In the genomic region with DNA sequence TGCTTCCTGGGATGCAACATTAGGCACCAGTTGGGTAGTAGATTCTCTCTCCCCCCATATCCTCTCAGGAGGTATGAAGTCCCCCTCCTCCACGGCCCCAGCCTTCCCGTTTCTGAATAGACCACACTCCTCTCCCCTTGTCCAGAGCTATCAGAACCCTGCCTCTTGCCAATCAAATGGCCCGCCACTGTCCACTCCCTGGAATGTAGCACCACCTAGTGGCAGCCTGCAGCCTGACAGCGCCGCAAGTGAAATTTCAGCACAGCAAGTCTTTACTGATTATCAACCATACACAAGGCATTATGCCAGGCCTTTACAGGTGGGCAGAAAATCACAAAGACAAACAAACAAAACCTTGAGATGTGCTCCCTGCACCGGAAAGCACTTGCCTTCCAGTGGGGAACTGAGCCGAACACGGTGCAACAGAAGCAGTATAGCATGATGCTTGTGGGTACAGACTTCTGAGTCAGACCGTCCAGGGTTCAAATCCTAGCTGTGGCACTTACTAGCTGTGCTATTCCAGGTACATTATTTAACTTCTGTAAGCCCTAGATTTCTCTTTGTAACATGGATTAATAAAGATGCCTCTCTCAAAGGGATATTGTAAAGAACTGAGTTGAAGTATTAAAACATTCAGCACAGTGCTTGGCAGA, we compare ENCODE assay signal across 8 cellular contexts.
DNase-seq lines count a peak whose midpoint lies in the region; ATAC-seq and TF ChIP-seq lines count a peak whose summit lies in the region.

No MANE protein-coding gene starts in this region.

- no peaks in the 10 kb centered on the region for H3K9me2 ChIP-seq in GM23338 (ENCODE audit: insufficient read depth)

- CTCF ChIA-PET in activated CD4-positive, alpha-beta T cell treated with anti-CD3 and anti-CD28 coated beads, Interleukin-2, amount 10 ng/mL, durations not matched to agents 7 days and 5 days (lab: Charles Lee): interaction anchor here (0.6 to 0.7 kb wide), 2 partner anchors 57 to 259 kb away, joined by 3 to 4 read pairs; no protein-coding TSS in a partner anchor

- ATAC-seq in CD4-positive, CD25-positive, alpha-beta regulatory T cell (ENCODE audit: low read depth in 2 of 2): no peak
- peak; percentile 68 for ATAC-seq in GM23338
- no peak for ATAC-seq in GM21528 (IDR thresholded peaks at IDR 0.05; ENCODE audit: low FRiP score, unreplicated experiment)

- POLR2A ChIA-PET in activated CD4-positive, alpha-beta T cell treated with anti-CD3 and anti-CD28 coated beads, Interleukin-2, amount 10 ng/mL, durations not matched to agents 7 days and 5 days (lab: Charles Lee): no interaction called here

- H3K27me3 Mint-ChIP-seq in CD4-positive, CD25-positive, alpha-beta regulatory T cell: peaks cover 15% of the 10 kb centered on the region
- peaks cover 12% of the 10 kb centered on the region for H3K27me3 Mint-ChIP-seq in GM23338 (ENCODE audit: insufficient read depth, low read depth, poor library complexity)
- peaks cover 8% of the 10 kb centered on the region for H3K27me3 Mint-ChIP-seq in activated CD4-positive, alpha-beta T cell treated with anti-CD3 and anti-CD28 coated beads, Interleukin-2, amount 10 ng/mL, durations not matched to agents 7 days and 5 days
- H3K27me3 Mint-ChIP-seq in endodermal cell (ENCODE audit: insufficient read depth): peaks cover 18% of the 10 kb centered on the region

- peaks cover 3% of the 10 kb centered on the region for H3K4me1 ChIP-seq in CD4-positive, CD25-positive, alpha-beta regulatory T cell (ENCODE audit: control insufficient read depth, insufficient read depth, low read length, poor library complexity, severe bottlenecking)
- H3K4me1 ChIP-seq in GM23338 (ENCODE audit: insufficient read depth) (no peaks in the 10 kb centered on the region), endodermal cell (ENCODE audit: control insufficient read depth, insufficient read depth, low read length) (no peaks in the 10 kb centered on the region)

- H3K79me2 ChIP-seq in GM23338 (replicated peaks; ENCODE audit: insufficient read depth): no peaks in the 10 kb centered on the region

- no peak overlapping the region for H3K27ac Mint-ChIP-seq in CD4-positive, CD25-positive, alpha-beta regulatory T cell
- no peak overlapping the region for H3K27ac Mint-ChIP-seq in GM23338
- H3K27ac Mint-ChIP-seq in activated CD4-positive, alpha-beta T cell treated with anti-CD3 and anti-CD28 coated beads, Interleukin-2, amount 10 ng/mL, durations not matched to agents 7 days and 5 days: no peak overlapping the region
- no peak overlapping the region for H3K27ac Mint-ChIP-seq in endodermal cell

- H3K4me3 Mint-ChIP-seq in CD4-positive, CD25-positive, alpha-beta regulatory T cell: no peak overlapping the region
- no peak overlapping the region for H3K4me3 Mint-ChIP-seq in GM23338
- no peak overlapping the region for H3K4me3 Mint-ChIP-seq in activated CD4-positive, alpha-beta T cell treated with anti-CD3 and anti-CD28 coated beads, Interleukin-2, amount 10 ng/mL, durations not matched to agents 7 days and 5 days
- H3K4me3 Mint-ChIP-seq in endodermal cell: no peak overlapping the region

- 27 to 32% methylated on average over 5 to 9 of the region's 9 CpGs for WGBS in endodermal cell (ENCODE audit: insufficient coverage in 1 of 2, insufficient read length in 1 of 2), 2 experiments

- H3K36me3 Mint-ChIP-seq in CD4-positive, CD25-positive, alpha-beta regulatory T cell: no peaks in the 10 kb centered on the region
- H3K36me3 Mint-ChIP-seq in GM23338 (ENCODE audit: low read depth) (no peaks in the 10 kb centered on the region), endodermal cell (ENCODE audit: low read depth) (no peaks in the 10 kb centered on the region)
- no peaks in the 10 kb centered on the region for H3K36me3 Mint-ChIP-seq in activated CD4-positive, alpha-beta T cell treated with anti-CD3 and anti-CD28 coated beads, Interleukin-2, amount 10 ng/mL, durations not matched to agents 7 days and 5 days (ENCODE audit: low read depth)

- H3K4me1 Mint-ChIP-seq in CD4-positive, CD25-positive, alpha-beta regulatory T cell: peaks cover 0 to 4% (median 1%) of the 10 kb centered on the region in 4 donors
- H3K4me1 Mint-ChIP-seq in GM23338 (peaks cover 7% of the 10 kb centered on the region; the same call in 2 of the 3 replicates), endodermal cell (no peaks in the 10 kb centered on the region)
- H3K4me1 Mint-ChIP-seq in activated CD4-positive, alpha-beta T cell treated with anti-CD3 and anti-CD28 coated beads, Interleukin-2, amount 10 ng/mL, durations not matched to agents 7 days and 5 days: peaks cover 3% of the 10 kb centered on the region

- H3K36me3 ChIP-seq in CD4-positive, CD25-positive, alpha-beta regulatory T cell (ENCODE audit: control insufficient read depth, insufficient read depth, low read length): no peaks in the 10 kb centered on the region
- H3K36me3 ChIP-seq in GM23338 (ENCODE audit: insufficient read depth): no peaks in the 10 kb centered on the region
- H3K36me3 ChIP-seq in endodermal cell (ENCODE audit: control insufficient read depth, insufficient read depth, low read length): no peaks in the 10 kb centered on the region

- TF ChIP-seq CTCF in GM23338 (conservative IDR thresholded peaks at IDR 0.05; ENCODE audit: low read depth in 2 of 2): peak; percentile 97 to 100
- peak; percentile 96 for TF ChIP-seq CTCF in endodermal cell (conservative IDR thresholded peaks at IDR 0.05)

- H3K27me3 ChIP-seq in CD4-positive, CD25-positive, alpha-beta regulatory T cell (ENCODE audit: control insufficient read depth, insufficient read depth, low read length): peaks cover 4% of the 10 kb centered on the region
- H3K27me3 ChIP-seq in GM23338 (ENCODE audit: insufficient read depth) (no peaks in the 10 kb centered on the region), endodermal cell (ENCODE audit: control insufficient read depth, insufficient read depth, low read length, poor library complexity, severe bottlenecking) (no peaks in the 10 kb centered on the region)

- H3F3A ChIP-seq in GM23338 (replicated peaks; ENCODE audit: low read depth): no peaks in the 10 kb centered on the region

- no peak overlapping the region for H3K9ac ChIP-seq in endodermal cell (ENCODE audit: extremely low read depth, low read length, poor library complexity, severe bottlenecking)

- 0 out of 2 replicates have a peak overlapping the region, but pooled peaks have one; percentile 45 for H2AFZ ChIP-seq in GM23338

- DNase-seq in CD4-positive, CD25-positive, alpha-beta regulatory T cell: peak in 2 of 3 donors; percentile 2 to 45
- DNase-seq in GM23338 (ENCODE audit: low spot score) (peak; percentile 85), NCI-H2227 (lab: John Stamatoyannopoulos, UW; ENCODE audit: unreplicated experiment) (peak; percentile 85), endodermal cell (peak; percentile 94), mucosa of gallbladder (ENCODE audit: low spot score) (peak; percentile 51), substantia nigra (lab: John Stamatoyannopoulos, UW) (peak in 36 of 49 donors; percentile 4 to 71 (median 38))
- peak; percentile 63 for DNase-seq in activated CD4-positive, alpha-beta T cell treated with anti-CD3 and anti-CD28 coated beads, Interleukin-2, amount 10 ng/mL, durations not matched to agents 7 days and 5 days

- H3K9me3 Mint-ChIP-seq in CD4-positive, CD25-positive, alpha-beta regulatory T cell: peaks cover 0 to 12% (median 1%) of the 10 kb centered on the region in 7 donors
- H3K9me3 Mint-ChIP-seq in GM23338 (peaks cover 8% of the 10 kb centered on the region; the same call in 1 of the 3 replicates), endodermal cell (peaks cover 9% of the 10 kb centered on the region)
- peaks cover 3% of the 10 kb centered on the region for H3K9me3 Mint-ChIP-seq in activated CD4-positive, alpha-beta T cell treated with anti-CD3 and anti-CD28 coated beads, Interleukin-2, amount 10 ng/mL, durations not matched to agents 7 days and 5 days

- no peak overlapping the region for H3K4me3 ChIP-seq in CD4-positive, CD25-positive, alpha-beta regulatory T cell (ENCODE audit: low read depth, low read length)
- no peak overlapping the region for H3K4me3 ChIP-seq in GM23338
- H3K4me3 ChIP-seq in endodermal cell (ENCODE audit: low read length): no peak overlapping the region

- no peaks in the 10 kb centered on the region for H4K20me1 ChIP-seq in GM23338 (replicated peaks; ENCODE audit: insufficient read depth)

- H3K4me2 ChIP-seq in GM23338: no peak overlapping the region

- H3K9me3 ChIP-seq in CD4-positive, CD25-positive, alpha-beta regulatory T cell (ENCODE audit: control insufficient read depth in 2 of 2, low read length in 2 of 2): peaks cover 2 to 5% of the 10 kb centered on the region in 2 experiments
- peaks cover 4% of the 10 kb centered on the region for H3K9me3 ChIP-seq in endodermal cell (ENCODE audit: control insufficient read depth, low read length)

- H3K27ac ChIP-seq in CD4-positive, CD25-positive, alpha-beta regulatory T cell (ENCODE audit: insufficient read depth, low read length, poor library complexity, severe bottlenecking): no peak overlapping the region
- no peak overlapping the region for H3K27ac ChIP-seq in GM23338 (ENCODE audit: low read depth)
- H3K27ac ChIP-seq in endodermal cell (ENCODE audit: low read depth, low read length): no peak overlapping the region
- H3K27ac ChIP-seq in substantia nigra (ENCODE audit: low read depth, low read length, poor library complexity, severe bottlenecking): no peak overlapping the region

TF ChIP-seq in GM23338, 12 proteins besides CTCF, POLR2A, EP300 and RAD21 (continues in another document):
- TF ChIP-seq STAT1 (IDR thresholded peaks at IDR 0.05; ENCODE audit: unreplicated experiment) (no peak), EZH2 (IDR thresholded peaks at IDR 0.05; ENCODE audit: low read depth, unreplicated experiment) (no peak), ZNF331 (CRISPR knock-in tag; IDR thresholded peaks at IDR 0.05; ENCODE audit: low read depth) (no peak), ZNF114 (CRISPR knock-in tag; IDR thresholded peaks at IDR 0.05) (no peak), EZH2phosphoT487 (IDR thresholded peaks at IDR 0.05; ENCODE audit: unreplicated experiment) (no peak), NANOG (IDR thresholded peaks at IDR 0.05; ENCODE audit: borderline replicate concordance) (no peak)

Comparison
In these comparisons a context has a peak if more than half of its experiments do, and no peak if none do; other contexts are left out.
1. DNase-seq: peak in every context shown above with its lines; median percentile 94 in endodermal cell; 85 in GM23338; 85 in NCI-H2227; 63 in activated CD4-positive, alpha-beta T cell treated with anti-CD3 and anti-CD28 coated beads, Interleukin-2, amount 10 ng/mL, durations not matched to agents 7 days and 5 days; 51 in mucosa of gallbladder; 38 in substantia nigra; 24 in CD4-positive, CD25-positive, alpha-beta regulatory T cell.